10 cellular contexts compared by ENCODE assay signal in the genomic region with DNA sequence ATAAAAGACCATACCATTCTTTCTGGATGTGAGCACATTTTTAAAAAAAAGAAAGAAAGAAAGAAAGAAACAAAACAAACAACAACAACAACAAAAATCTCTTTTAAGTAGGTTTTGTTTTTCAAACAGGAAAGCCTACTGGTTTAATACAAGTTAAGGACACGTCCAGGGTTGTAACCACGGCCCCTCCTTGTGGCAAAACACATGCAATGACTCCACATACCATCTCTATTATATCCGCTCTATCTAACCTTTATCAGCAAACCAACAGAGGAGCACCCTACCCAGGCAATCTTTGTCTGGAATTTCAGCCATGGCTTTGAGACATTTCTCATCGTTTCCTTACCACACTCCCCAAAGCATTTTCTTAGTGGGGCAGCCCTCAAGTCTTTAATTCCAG.
DNase-seq lines count a peak whose midpoint lies in the region; ATAC-seq and TF ChIP-seq lines count a peak whose summit lies in the region.
"Had no signal": no experiment of that assay in that cellular context is flagged by ENCODE, and none has a peak within 500 bp of the region (broad histone marks: within the 10 kb centered on the region; RNA-seq: fewer than 3 reads in every experiment).

No MANE protein-coding gene starts in this region.

- no peaks in the 10 kb centered on the region for H3K4me1 ChIP-seq in prostate gland (replicated peaks)

- no peaks in the 10 kb centered on the region for H3K9me3 ChIP-seq in prostate gland

- H3K4me3 ChIP-seq in prostate gland, result no peak overlapping the region

- intact Hi-C loops in prostate gland (cut with DNase I), result no loop called here

- TF ChIP-seq CTCF in prostate gland (IDR thresholded peaks at IDR 0.05), result peak in 3 of 4 experiments; percentile 12 to 58 (median 38)

- 17% methylated on average over 4 of the region's 4 CpGs for WGBS in prostate gland

- no peak for TF ChIP-seq POLR2A in prostate gland (IDR thresholded peaks at IDR 0.05)

- DNase-seq in HT-29 (ENCODE audit: low spot score) (peak; percentile 27), NCI-H510A treated with DMSO at 0.1 percent for 48 hours (lab: John Stamatoyannopoulos, UW) (peak; percentile 88), ecto neural progenitor cell (ENCODE audit: low spot score) (peak; percentile 61), prostate gland (ENCODE audit: low spot score) (peak; percentile 6), NOMO-1 (lab: John Stamatoyannopoulos, UW; ENCODE audit: unreplicated experiment in 2 of 2) (no peak), NOMO-1 treated with dmso at 0.1 percent for 144 hours (lab: John Stamatoyannopoulos, UW; ENCODE audit: unreplicated experiment) (no peak)
- no peak for DNase-seq in stimulated activated naive CD8-positive, alpha-beta T cell treated with anti-CD3 and anti-CD28 coated beads, Interleukin-15, Interleukin-2, amounts not matched to agents 100 U/mL and 50 U/mL, for 24 hours
- DNase-seq: immature natural killer cell, IMR-90 had no signal

- no peak overlapping the region for H3K27ac ChIP-seq in prostate gland

- no peak for ATAC-seq in stimulated activated naive CD8-positive, alpha-beta T cell treated with anti-CD3 and anti-CD28 coated beads, Interleukin-15, Interleukin-2, amounts not matched to agents 100 U/mL and 50 U/mL, for 24 hours
- ATAC-seq in HG03280 (IDR thresholded peaks at IDR 0.05; ENCODE audit: unreplicated experiment), result no peak

- no peaks in the 10 kb centered on the region for H3K27me3 ChIP-seq in prostate gland (replicated peaks; ENCODE audit: insufficient read depth)

- H3K36me3 ChIP-seq in prostate gland, result no peaks in the 10 kb centered on the region

Comparison
In these comparisons a context has a peak if more than half of its experiments do, and no peak if none do; other contexts are left out.
1. DNase-seq: peak in HT-29 (single experiment), NCI-H510A treated with DMSO at 0.1 percent for 48 hours (single experiment), ecto neural progenitor cell (single experiment) and prostate gland (single experiment); none in stimulated activated naive CD8-positive, alpha-beta T cell treated with anti-CD3 and anti-CD28 coated beads, Interleukin-15, Interleukin-2, amounts not matched to agents 100 U/mL and 50 U/mL, for 24 hours (single experiment), NOMO-1 (0 of 2) and NOMO-1 treated with dmso at 0.1 percent for 144 hours (single experiment).